ENCODE assay signal across 18 cellular contexts in the genomic region with DNA sequence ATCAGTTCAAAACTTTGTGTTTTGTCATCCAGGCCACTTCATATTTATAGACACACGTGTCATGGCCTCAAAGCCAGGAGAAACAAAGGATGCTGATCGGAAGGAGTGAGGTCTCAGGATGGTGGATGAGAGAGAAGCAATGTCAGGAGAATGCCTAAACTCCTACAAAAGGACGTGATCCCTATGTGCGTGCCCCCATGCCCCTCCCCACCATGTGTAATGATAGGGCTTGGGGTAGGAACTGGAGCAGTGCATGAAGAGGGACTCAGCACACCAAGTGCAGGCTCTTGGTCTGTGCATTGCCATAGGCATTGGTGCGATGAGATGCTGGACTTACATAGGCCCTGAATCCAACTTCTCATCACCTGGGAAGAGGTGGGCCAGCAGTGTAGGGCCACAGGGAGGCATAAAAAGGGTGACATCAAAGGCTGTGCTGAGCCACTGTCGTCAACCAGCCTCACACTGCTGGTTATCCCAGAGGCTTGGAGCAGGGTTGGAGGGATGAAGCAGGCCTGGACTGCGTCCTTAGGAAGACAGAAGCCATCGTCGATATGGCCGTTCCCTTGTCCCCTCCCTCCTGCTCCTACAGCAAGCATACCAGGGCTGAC. TPM values are rescaled to one million over a fixed set of nuclear protein-coding genes. Genes with fewer than 3 reads are reported as not detected.
DNase-seq lines count a peak whose midpoint lies in the region; ATAC-seq and TF ChIP-seq lines count a peak whose summit lies in the region.
"Had no signal": no experiment of that assay in that cellular context is flagged by ENCODE, and none has a peak within 500 bp of the region (broad histone marks: within the 10 kb centered on the region; RNA-seq: fewer than 3 reads in every experiment).

No MANE protein-coding gene starts in this region.

- ATAC-seq in Right ventricle myocardium superior (ENCODE audit: poor library complexity) (peak; percentile 41), T-helper 17 cell (no peak)
- ATAC-seq: GM12878 had no signal

- H3K4me2 ChIP-seq in PC-9: no peak overlapping the region

- DNase-seq in Right ventricle myocardium superior: no peak
- no peak for DNase-seq in cardiac septum (ENCODE audit: low spot score)
- no peak for DNase-seq in SJSA1 (ENCODE audit: low read depth in 1 of 2, low spot score in 2 of 2)
- DNase-seq in mesenteric fat pad (ENCODE audit: low spot score): peak; percentile 75
- no peak for DNase-seq in tibial artery
- no peak for DNase-seq in T-helper 17 cell
- no peak for DNase-seq in RWPE1 (ENCODE audit: low spot score)
- DNase-seq in PC-9: no peak
- DNase-seq: CD4-positive, alpha-beta memory T cell; HCEC 1CT; MM.1S; NCI-H1092 treated with DMSO at 0.1 percent for 48 hours; NCI-H1694; NCI-H510A; NCI-H748 treated with DMSO at 0.1 percent for 48 hours; NK-92 treated with Interleukin-12 subunit alpha and Interleukin-12 subunit beta, amount 100 ng/mL, for 24 hours had no signal

- H3K27ac Mint-ChIP-seq in T-helper 17 cell: no peak overlapping the region

- no peak overlapping the region for H2AFZ ChIP-seq in PC-9

- no TSS peak for BruUV-seq in PC-9 (replicated peaks; lab: Mats Ljungman, UMichigan)

- H3K4me1 ChIP-seq in SJSA1 (replicated peaks) (peaks cover 32% of the 10 kb centered on the region), tibial artery (peaks cover 0 to 16% (median 12%) of the 10 kb centered on the region in 4 donors), PC-9 (replicated peaks; ENCODE audit: insufficient read depth) (no peaks in the 10 kb centered on the region)

- POLR2A ChIA-PET in RWPE1 (lab: Yijun Ruan, JAX; ENCODE audit: low non-redundant PET) (no interaction called here), PC-9 (lab: Charles Lee; ENCODE audit: unreplicated experiment) (no interaction called here)

- H3K36me3 ChIP-seq in SJSA1 (no peaks in the 10 kb centered on the region), tibial artery (no peaks in the 10 kb centered on the region), PC-9 (ENCODE audit: low read depth) (no peaks in the 10 kb centered on the region)

- H3K27me3 ChIP-seq in SJSA1 (replicated peaks): no peaks in the 10 kb centered on the region
- H3K27me3 ChIP-seq in tibial artery: no peaks in the 10 kb centered on the region
- H3K27me3 ChIP-seq in PC-9 (ENCODE audit: insufficient read depth, low read depth): peaks cover 4% of the 10 kb centered on the region; the same call in 1 of the 2 replicates

- no peaks in the 10 kb centered on the region for H3F3A ChIP-seq in PC-9 (ENCODE audit: insufficient read depth, low read depth)

- peaks cover 20% of the 10 kb centered on the region for H3K4me1 Mint-ChIP-seq in T-helper 17 cell

- no peaks in the 10 kb centered on the region for H3K36me3 Mint-ChIP-seq in T-helper 17 cell (ENCODE audit: low read depth)
- H3K36me3 Mint-ChIP-seq: CD4-positive, alpha-beta memory T cell had no signal

- H3K9me3 ChIP-seq in SJSA1 (replicated peaks) (no peaks in the 10 kb centered on the region), tibial artery (no peaks in the 10 kb centered on the region), T-helper 17 cell (ENCODE audit: control insufficient read depth, low read length, poor library complexity, severe bottlenecking) (no peaks in the 10 kb centered on the region), PC-9 (ENCODE audit: insufficient read depth, low read depth) (no peaks in the 10 kb centered on the region)

- no peaks in the 10 kb centered on the region for H4K20me1 ChIP-seq in PC-9 (ENCODE audit: insufficient read depth)

- intact Hi-C loops in Right ventricle myocardium superior (cut with DNase I) (no loop called here), cardiac septum (cut with DNase I) (no loop called here), tibial artery (cut with DNase I; ENCODE audit: low total_unique reads) (no loop called here), PC-9 (cut with micrococcal nuclease; ENCODE audit: unreplicated experiment) (no loop called here)

- no peaks in the 10 kb centered on the region for H3K27me3 Mint-ChIP-seq in T-helper 17 cell
- H3K27me3 Mint-ChIP-seq: CD4-positive, alpha-beta memory T cell had no signal

- CTCF ChIA-PET in RWPE1 (lab: Yijun Ruan, JAX): no interaction called here
- CTCF ChIA-PET in PC-9 (lab: Charles Lee): no interaction called here

- no peaks in the 10 kb centered on the region for H3K9me2 ChIP-seq in PC-9 (ENCODE audit: insufficient read depth)

- H3K4me3 ChIP-seq in SJSA1 (no peak overlapping the region), tibial artery (no peak overlapping the region), PC-9 (no peak overlapping the region)
- H3K4me3 ChIP-seq: GM12878 had no signal

- H3K79me2 ChIP-seq in PC-9 (ENCODE audit: low read depth): no peaks in the 10 kb centered on the region

- H3K4me3 Mint-ChIP-seq in T-helper 17 cell: no peak overlapping the region

- TF ChIP-seq CTCF in tibial artery (IDR thresholded peaks at IDR 0.05) (no peak), RWPE1 (conservative IDR thresholded peaks at IDR 0.05; ENCODE audit: low read depth) (no peak), PC-9 (conservative IDR thresholded peaks at IDR 0.05) (no peak)

- H3K27ac ChIP-seq in SJSA1: peak overlapping the region; percentile 63; the same call in 1 of the 2 replicates
- H3K27ac ChIP-seq in tibial artery: peak overlapping the region; percentile 54 to 73
- H3K27ac ChIP-seq in RWPE1: no peak overlapping the region
- H3K27ac ChIP-seq in PC-9: no peak overlapping the region

RNA-seq across cellular contexts. Expression of gene GDF10, which starts 46.9 kb away (rescaled TPM):
- total RNA-seq in Right ventricle myocardium superior: 0.11 TPM
- 1.7 TPM for total RNA-seq in cardiac septum
- not detected in 2 replicates for total RNA-seq in SJSA1 (2014; rRNA removed; shearing (Covaris generic))
- total RNA-seq in mesenteric fat pad: 0.26 TPM
- under 1 TPM in 1 of 2 donors, not detected in 1; 0.17 TPM for total RNA-seq in T-helper 17 cell
- not detected in 2 replicates for total RNA-seq in PC-9 (2021)
- total RNA-seq: GM12878, LHCN-M2 had no signal

Comparison
In these comparisons a context has a peak if more than half of its experiments do, and no peak if none do; other contexts are left out.
1. H3K27ac ChIP-seq: peak in SJSA1 (single experiment) and tibial artery (2 of 2); none in RWPE1 (single experiment) and PC-9 (single experiment).